Comparison of ENCODE assay signal across 8 cellular contexts in genomic region chr19:33176670-33177416, GRCh38. TPM values are rescaled to one million over a fixed set of nuclear protein-coding genes. Genes with fewer than 3 reads are reported as not detected.
DNase-seq lines count a peak whose midpoint lies in the region; ATAC-seq, FAIRE-seq and TF ChIP-seq lines count a peak whose summit lies in the region.

No MANE protein-coding gene starts in this region.

- H3K4me1 ChIP-seq in HepG2 (ENCODE audit: insufficient read depth, low read length): peaks cover 59% of the 10 kb centered on the region

- H3K9me3 ChIP-seq in HepG2 (ENCODE audit: low read length): no peaks in the 10 kb centered on the region

- under 1% methylated on average over 19 of the region's 65 CpGs for WGBS in HepG2 (ENCODE audit: low lambda C conversion rate)

- peak overlapping the region; percentile 98 for H3K9ac ChIP-seq in HepG2 (ENCODE audit: insufficient read depth, low read depth, low read length)

- in situ Hi-C loops in HepG2 (cut with HindIII; ENCODE audit: extremely low pct_ligation_motif_present, low pct_unique_long_range_greater_than_20kb): loop anchor here (5.0 kb wide), 1 partner anchor 35 kb away; no protein-coding TSS in a partner anchor

- H3K79me2 ChIP-seq in HepG2 (ENCODE audit: insufficient read depth, low read length): peaks cover 7% of the 10 kb centered on the region

- peak overlapping the region; percentile 92 for H3K4me2 ChIP-seq in HepG2 (ENCODE audit: low read depth, low read length)

- no peak; the same call in none of the 2 replicates for TF ChIP-seq RAD21 in HepG2 (CRISPR knock-in tag; IDR thresholded peaks at IDR 0.05)

- H3K36me3 ChIP-seq in HepG2 (replicated peaks in 1 of 2; ENCODE audit: control insufficient read depth in 1 of 2, insufficient read depth in 2 of 2, low read length in 2 of 2): no peaks in the 10 kb centered on the region

- TF ChIP-seq EP300 in HepG2 (IDR thresholded peaks at IDR 0.05; ENCODE audit: low read depth in 2 of 2, low read length in 2 of 2) (0 out of 4 replicates have a peak, but pooled peaks of 1 of the 2 experiments have one; percentile 13), HepG2 (CRISPR knock-in tag; IDR thresholded peaks at IDR 0.05; ENCODE audit: borderline replicate concordance) (no peak; the same call in 1 of the 2 replicates)

- peak; percentile 98 to 99 for TF ChIP-seq POLR2A in HepG2 (IDR thresholded peaks at IDR 0.05; ENCODE audit: insufficient read depth in 1 of 2, low read depth in 2 of 2, low read length in 2 of 2)

- DNase-seq in C1 segment of cervical spinal cord (lab: John Stamatoyannopoulos, UW) (peak; percentile 84 to 98 (median 96)), NCI-H526 treated with DMSO at 0.1 percent for 48 hours (lab: John Stamatoyannopoulos, UW) (peak; percentile 100), dermis blood vessel endothelial cell (peak; percentile 97), HepG2 (ENCODE audit: low spot score) (peak; percentile 97)
- DNase-seq in activated CD4-positive, alpha-beta T cell treated with anti-CD3 and anti-CD28 coated beads, Interleukin-2, amount 50 U/mL, for 1 hour: peak; percentile 93
- DNase-seq in stimulated activated CD4-positive, alpha-beta T cell treated with anti-CD3 and anti-CD28 coated beads, Interleukin-4, amount 100 ng/mL, for 1 hour: peak; percentile 94

- CTCF ChIA-PET in HepG2 (lab: Yijun Ruan, JAX; ENCODE audit: low intra/inter-chr PET ratio, low total read pairs): interaction anchor here (0.6 to 2.2 kb wide), 2 partner anchors 30 to 33 kb away, joined by 3 to 9 read pairs; no protein-coding TSS in a partner anchor

- ATAC-seq in GM19324 (IDR thresholded peaks at IDR 0.05; ENCODE audit: low FRiP score, unreplicated experiment) (peak; percentile 85), HG03469 (IDR thresholded peaks at IDR 0.05; ENCODE audit: unreplicated experiment) (peak; percentile 62), HepG2 (peak; percentile 90)

- POLR2A ChIA-PET in HepG2 (lab: Yijun Ruan, JAX): interaction anchor here (0.5 to 2.8 kb wide), 22 partner anchors 11 to 952 kb away, joined by 3 to 46 read pairs (median 6); partner anchors contain the start of genes CEBPA, CEP89, FAAP24 and KCTD15

- intact Hi-C loops in HepG2 (cut with micrococcal nuclease; ENCODE audit: unreplicated experiment): loop anchor here (2.0 kb wide), 1 partner anchor 32 kb away; no protein-coding TSS in a partner anchor

- H4K20me1 ChIP-seq in HepG2 (ENCODE audit: insufficient read depth, low read length): no peaks in the 10 kb centered on the region

- H3K27ac ChIP-seq in HepG2 (ENCODE audit: extremely low read length, insufficient read depth, low read length): peak overlapping the region; percentile 92

- BruUV-seq in HepG2 (replicated peaks; lab: Mats Ljungman, UMichigan): TSS peak; percentile 90

- peak overlapping the region; percentile 80 to 97 (median 86) for H3K4me3 ChIP-seq in HepG2 (replicated peaks in 1 of 3; ENCODE audit: insufficient read depth in 1 of 3, low read depth in 2 of 3, low read length in 3 of 3)

- FAIRE-seq in HepG2 (lab: Jason Lieb, UNC): peak; percentile 90

- H2AFZ ChIP-seq in HepG2 (ENCODE audit: low read length): no peak overlapping the region

- TF ChIP-seq CTCF in HepG2 (CRISPR knock-in tag; IDR thresholded peaks at IDR 0.05): no peak

- peaks cover 0 to 9% of the 10 kb centered on the region in 2 experiments; a peak in 1 of 5 replicates for H3K27me3 ChIP-seq in HepG2 (ENCODE audit: control insufficient read depth in 1 of 2, insufficient read depth in 2 of 2, low read length in 2 of 2)

TF ChIP-seq in HepG2, 621 proteins besides CTCF, POLR2A, EP300 and RAD21 (continues in another document):
- peak; percentile 78 for TF ChIP-seq ZNF7 (CRISPR knock-in tag; IDR thresholded peaks at IDR 0.05)
- peak; percentile 97 for TF ChIP-seq ELF1 (CRISPR knock-in tag; IDR thresholded peaks at IDR 0.05)
- no peak for TF ChIP-seq GTF2F1 (IDR thresholded peaks at IDR 0.05; ENCODE audit: low read length)
- TF ChIP-seq ZNF160 (CRISPR knock-in tag; IDR thresholded peaks at IDR 0.05): peak; percentile 54

RNA-seq across cellular contexts. Expression of gene LRP3, which starts 17.3 kb away (rescaled TPM):
- total RNA-seq in dermis blood vessel endothelial cell (6.6 and 12.0 TPM in 2 replicates), HepG2 (2016; rRNA removed; fragmentation: Illumina TruSeq; extraction: Trizol) (45.1 and 51.6 TPM in 2 replicates)
- total RNA-seq in HepG2 (2016; cell fraction: cytosol; rRNA removed; fragmentation: Illumina TruSeq; extraction: Trizol; ENCODE audit: low read depth): 34.5 and 35.4 TPM in 2 replicates
- 39.3 and 56.4 TPM in 2 replicates for total RNA-seq in HepG2 (2016; cell fraction: insoluble cytoplasmic fraction; rRNA removed; fragmentation: Illumina TruSeq; extraction: Trizol)
- 85.6 and 91.5 TPM in 2 replicates for total RNA-seq in HepG2 (2016; cell fraction: membrane; rRNA removed; fragmentation: Illumina TruSeq; extraction: Trizol)
- 24.3 and 30.9 TPM in 2 replicates for total RNA-seq in HepG2 (2016; cell fraction: nucleus; rRNA removed; fragmentation: Illumina TruSeq; extraction: Trizol)
- 17.6 and 30.3 TPM in 2 replicates for polyA plus RNA-seq in HepG2 (2011; rRNA removed)
- polyA plus RNA-seq in HepG2 (2011; cell fraction: cytosol; rRNA removed): 9.6 and 22.4 TPM in 2 replicates
- 49.0 and 59.4 TPM in 2 replicates for polyA plus RNA-seq in HepG2 (2011; cell fraction: nucleus; rRNA removed)
- 12.5 and 18.3 TPM in 2 replicates for polyA plus RNA-seq in HepG2 (2012)
- polyA plus RNA-seq in HepG2 (2016; cell fraction: cytosol; fragmentation: Illumina TruSeq; extraction: Trizol; ENCODE audit: low read depth): 46.7 and 50.1 TPM in 2 replicates
- 41.6 and 54.2 TPM in 2 replicates for polyA plus RNA-seq in HepG2 (2016; cell fraction: insoluble cytoplasmic fraction; fragmentation: Illumina TruSeq; extraction: Trizol; ENCODE audit: low read depth)
- 92.1 and 104 TPM in 2 replicates for polyA plus RNA-seq in HepG2 (2016; cell fraction: membrane; fragmentation: Illumina TruSeq; extraction: Trizol; ENCODE audit: low read depth)
- polyA plus RNA-seq in HepG2 (2016; cell fraction: nucleus; fragmentation: Illumina TruSeq; extraction: Trizol; ENCODE audit: insufficient read depth, low read depth): 70.1 and 70.6 TPM in 2 replicates
- 11.9 and 50.0 TPM in 2 replicates for polyA minus RNA-seq in HepG2 (2011; rRNA and poly(A)+ RNA removed; ENCODE audit: low replicate concordance)
- 9.7 and 13.5 TPM in 2 replicates for polyA minus RNA-seq in HepG2 (2011; cell fraction: cytosol; rRNA and poly(A)+ RNA removed)
- polyA minus RNA-seq in HepG2 (2011; cell fraction: nucleus; rRNA and poly(A)+ RNA removed): 10.3 TPM in 2 replicates

RNA-seq across cellular contexts. Expression of gene WDR88, which starts 44.9 kb away (rescaled TPM):
- total RNA-seq in dermis blood vessel endothelial cell (not detected in 2 replicates), HepG2 (2016; rRNA removed; fragmentation: Illumina TruSeq; extraction: Trizol) (not detected in 2 replicates)
- total RNA-seq in HepG2 (2016; cell fraction: cytosol; rRNA removed; fragmentation: Illumina TruSeq; extraction: Trizol; ENCODE audit: low read depth): not detected in 2 replicates
- 0.09 TPM in 1 of 2 replicates, not detected in the other for total RNA-seq in HepG2 (2016; cell fraction: insoluble cytoplasmic fraction; rRNA removed; fragmentation: Illumina TruSeq; extraction: Trizol)
- not detected in 2 replicates for total RNA-seq in HepG2 (2016; cell fraction: membrane; rRNA removed; fragmentation: Illumina TruSeq; extraction: Trizol)
- total RNA-seq in HepG2 (2016; cell fraction: nucleus; rRNA removed; fragmentation: Illumina TruSeq; extraction: Trizol): not detected in 2 replicates
- polyA plus RNA-seq in HepG2 (2011; rRNA removed): 0.09 TPM in 1 of 2 replicates, not detected in the other
- not detected in 2 replicates for polyA plus RNA-seq in HepG2 (2011; cell fraction: cytosol; rRNA removed)
- polyA plus RNA-seq in HepG2 (2011; cell fraction: nucleus; rRNA removed): 0.07 TPM in 1 of 2 replicates, not detected in the other
- polyA plus RNA-seq in HepG2 (2012): 0.12 and 0.20 TPM in 2 replicates
- polyA plus RNA-seq in HepG2 (2016; cell fraction: cytosol; fragmentation: Illumina TruSeq; extraction: Trizol; ENCODE audit: low read depth): not detected in 2 replicates
- not detected in 2 replicates for polyA plus RNA-seq in HepG2 (2016; cell fraction: insoluble cytoplasmic fraction; fragmentation: Illumina TruSeq; extraction: Trizol; ENCODE audit: low read depth)
- polyA plus RNA-seq in HepG2 (2016; cell fraction: membrane; fragmentation: Illumina TruSeq; extraction: Trizol; ENCODE audit: low read depth): not detected in 2 replicates
- not detected in 2 replicates for polyA plus RNA-seq in HepG2 (2016; cell fraction: nucleus; fragmentation: Illumina TruSeq; extraction: Trizol; ENCODE audit: insufficient read depth, low read depth)
- polyA minus RNA-seq in HepG2 (2011; rRNA and poly(A)+ RNA removed; ENCODE audit: low replicate concordance): 0.26 TPM in 1 of 2 replicates, not detected in the other
- polyA minus RNA-seq in HepG2 (2011; cell fraction: cytosol; rRNA and poly(A)+ RNA removed): not detected in 2 replicates
- not detected in 2 replicates for polyA minus RNA-seq in HepG2 (2011; cell fraction: nucleus; rRNA and poly(A)+ RNA removed)

RNA-seq across cellular contexts. Expression of gene SLC7A10, which starts 48.8 kb away (rescaled TPM):
- 0.17 TPM in 1 of 2 replicates, not detected in the other for total RNA-seq in dermis blood vessel endothelial cell
- total RNA-seq in HepG2 (2016; rRNA removed; fragmentation: Illumina TruSeq; extraction: Trizol): 0.41 and 2.2 TPM in 2 replicates
- total RNA-seq in HepG2 (2016; cell fraction: cytosol; rRNA removed; fragmentation: Illumina TruSeq; extraction: Trizol; ENCODE audit: low read depth): 2.6 and 2.7 TPM in 2 replicates
- 0.51 and 1.7 TPM in 2 replicates for total RNA-seq in HepG2 (2016; cell fraction: insoluble cytoplasmic fraction; rRNA removed; fragmentation: Illumina TruSeq; extraction: Trizol)
- total RNA-seq in HepG2 (2016; cell fraction: membrane; rRNA removed; fragmentation: Illumina TruSeq; extraction: Trizol): 1.5 and 1.7 TPM in 2 replicates
- 1.7 and 2.4 TPM in 2 replicates for total RNA-seq in HepG2 (2016; cell fraction: nucleus; rRNA removed; fragmentation: Illumina TruSeq; extraction: Trizol)
- polyA plus RNA-seq in HepG2 (2011; rRNA removed): 1.1 TPM in 2 replicates
- 0.85 and 1.0 TPM in 2 replicates for polyA plus RNA-seq in HepG2 (2011; cell fraction: cytosol; rRNA removed)
- polyA plus RNA-seq in HepG2 (2011; cell fraction: nucleus; rRNA removed): 4.6 and 6.0 TPM in 2 replicates
- 0.63 and 0.66 TPM in 2 replicates for polyA plus RNA-seq in HepG2 (2012)
- 2.1 and 2.7 TPM in 2 replicates for polyA plus RNA-seq in HepG2 (2016; cell fraction: cytosol; fragmentation: Illumina TruSeq; extraction: Trizol; ENCODE audit: low read depth)
- 1.1 and 1.2 TPM in 2 replicates for polyA plus RNA-seq in HepG2 (2016; cell fraction: insoluble cytoplasmic fraction; fragmentation: Illumina TruSeq; extraction: Trizol; ENCODE audit: low read depth)
- 2.4 and 2.6 TPM in 2 replicates for polyA plus RNA-seq in HepG2 (2016; cell fraction: membrane; fragmentation: Illumina TruSeq; extraction: Trizol; ENCODE audit: low read depth)
- 5.9 and 6.0 TPM in 2 replicates for polyA plus RNA-seq in HepG2 (2016; cell fraction: nucleus; fragmentation: Illumina TruSeq; extraction: Trizol; ENCODE audit: insufficient read depth, low read depth)
- polyA minus RNA-seq in HepG2 (2011; rRNA and poly(A)+ RNA removed; ENCODE audit: low replicate concordance): 1.7 TPM in 1 of 2 replicates, not detected in the other
- 0.35 and 0.40 TPM in 2 replicates for polyA minus RNA-seq in HepG2 (2011; cell fraction: cytosol; rRNA and poly(A)+ RNA removed)
- polyA minus RNA-seq in HepG2 (2011; cell fraction: nucleus; rRNA and poly(A)+ RNA removed): 0.62 and 0.64 TPM in 2 replicates

Comparison
In these comparisons a context has a peak if more than half of its experiments do, and no peak if none do; other contexts are left out.
1. Peak in every context shown above with its lines: DNase-seq, ATAC-seq, H3K4me3 ChIP-seq and H3K27ac ChIP-seq.